ENCODE assay signal across 1 cellular context in genomic region chr9:126619336-126619919, GRCh38.
A peak's percentile ranks its signal among the peaks of the same experiment; 100 is the strongest.
TF ChIP-seq lines count a peak whose summit lies in the region.

No MANE protein-coding gene starts in this region.

TF ChIP-seq in H1, 55 proteins besides CTCF, POLR2A, EP300 and RAD21:
- TF ChIP-seq ATF2 (IDR thresholded peaks at IDR 0.05; ENCODE audit: low read length) (no peak), SUZ12 (IDR thresholded peaks at IDR 0.05; ENCODE audit: low read length) (peak; percentile 21; the same call in 1 of the 2 replicates), SRF (IDR thresholded peaks at IDR 0.05; ENCODE audit: low read depth, low read length) (no peak), EZH2 (IDR thresholded peaks at IDR 0.05; ENCODE audit: low read depth, low read length, severe bottlenecking) (peak; percentile 25)
